19 cellular contexts compared by ENCODE assay signal in genomic region chr4:3239342-3239741, GRCh38. TPM values are rescaled to one million over a fixed set of nuclear protein-coding genes. Genes with fewer than 3 reads are reported as not detected.
DNase-seq lines count a peak whose midpoint lies in the region; ATAC-seq, FAIRE-seq and TF ChIP-seq lines count a peak whose summit lies in the region.
"Had no signal": no experiment of that assay in that cellular context is flagged by ENCODE, and none has a peak within 500 bp of the region (broad histone marks: within the 10 kb centered on the region; RNA-seq: fewer than 3 reads in every experiment).

No MANE protein-coding gene starts in this region.

- CTCF ChIA-PET in HepG2 (lab: Yijun Ruan, JAX; ENCODE audit: low intra/inter-chr PET ratio, low total read pairs) = no interaction called here
- CTCF ChIA-PET in K562 (lab: Yijun Ruan, JAX; ENCODE audit: low intra/inter-chr PET ratio) = no interaction called here
- CTCF ChIA-PET in MCF 10A (lab: Yijun Ruan, JAX) = no interaction called here

- H4K20me1 ChIP-seq in HepG2 (ENCODE audit: insufficient read depth, low read length) (no peaks in the 10 kb centered on the region), K562 (replicated peaks; ENCODE audit: control insufficient read depth, insufficient read depth, low read length) (peaks cover 3% of the 10 kb centered on the region; the same call in 1 of the 2 replicates)

- intact Hi-C loops in HepG2 (cut with micrococcal nuclease; ENCODE audit: unreplicated experiment) (no loop called here), right lobe of liver (cut with DNase I) (no loop called here), K562 (cut with micrococcal nuclease) (no loop called here), sciatic nerve (cut with DNase I) (no loop called here), MCF 10A (cut with micrococcal nuclease) (no loop called here)

- peak overlapping the region; percentile 5 for H3K18ac ChIP-seq in neuronal stem cell (ENCODE audit: low read length)

- FAIRE-seq in HepG2 (lab: Jason Lieb, UNC) = no peak
- FAIRE-seq in K562 (lab: Jason Lieb, UNC) = no peak
- FAIRE-seq in frontal cortex (lab: Jason Lieb, UNC) = no peak
- FAIRE-seq: A204.1, GM12892, GM19239 had no signal

- no peaks in the 10 kb centered on the region for H3K4me1 Mint-ChIP-seq in MCF 10A (ENCODE audit: insufficient read depth, unreplicated experiment)

- POLR2A ChIA-PET in HepG2 (lab: Yijun Ruan, JAX) (no interaction called here), K562 (lab: Yijun Ruan, JAX) (no interaction called here), MCF 10A (lab: Yijun Ruan, JAX) (no interaction called here)

- 100% methylated on average over 4 of the region's 13 CpGs for WGBS in HepG2 (ENCODE audit: low lambda C conversion rate)
- no CpG with 5 or more reads among the region's 13 CpGs for WGBS in right lobe of liver (ENCODE audit: insufficient coverage, low coverage, low lambda C conversion rate, missing lambda C conversion rate)
- 90% methylated on average over 7 of the region's 13 CpGs for WGBS in K562 (ENCODE audit: insufficient coverage, low coverage, missing lambda C conversion rate)
- WGBS in neuronal stem cell (ENCODE audit: extremely low coverage in 2 of 2, insufficient read length in 2 of 2, insufficient replicate concordance in 1 of 2), 2 donors = no CpG with 5 or more reads among the region's 13 CpGs

- DNase-seq in HepG2 (ENCODE audit: low spot score) = no peak
- DNase-seq in right lobe of liver = no peak
- no peak for DNase-seq in K562 (ENCODE audit: extremely low read depth in 1 of 4, low spot score in 3 of 4)
- DNase-seq in neuronal stem cell (ENCODE audit: low spot score) = no peak
- no peak for DNase-seq in frontal cortex (ENCODE audit: low spot score in 2 of 2)
- no peak for DNase-seq in sciatic nerve (ENCODE audit: low spot score)
- DNase-seq in MCF 10A (ENCODE audit: unreplicated experiment) = no peak
- DNase-seq: Calu3, DMS153, DMS79 treated with DMSO at 0.1 percent for 48 hours, EL, GDM1, GOT3, H9 had no signal

- H3K4ac ChIP-seq in neuronal stem cell (ENCODE audit: low read length) = no peak overlapping the region

- no peaks in the 10 kb centered on the region for H3K9me3 ChIP-seq in HepG2 (ENCODE audit: low read length)
- H3K9me3 ChIP-seq in right lobe of liver = no peaks in the 10 kb centered on the region
- H3K9me3 ChIP-seq in K562 (replicated peaks; ENCODE audit: control insufficient read depth, insufficient read depth, low read depth, low read length) = no peaks in the 10 kb centered on the region
- no peaks in the 10 kb centered on the region for H3K9me3 ChIP-seq in neuronal stem cell (replicated peaks in 1 of 2; ENCODE audit: control insufficient read depth in 2 of 2, insufficient read depth in 1 of 2, low read depth in 1 of 2, low read length in 2 of 2)
- H3K9me3 ChIP-seq: BE2C had no signal

- H3K23ac ChIP-seq in neuronal stem cell (ENCODE audit: low read depth, low read length, poor library complexity) = no peak overlapping the region

- H3K27me3 Mint-ChIP-seq in MCF 10A (ENCODE audit: insufficient read depth, unreplicated experiment) = no peaks in the 10 kb centered on the region

- TF ChIP-seq CTCF in HepG2 (CRISPR knock-in tag; IDR thresholded peaks at IDR 0.05) (no peak), right lobe of liver (IDR thresholded peaks at IDR 0.05) (no peak), K562 (IDR thresholded peaks at IDR 0.05 in 2 of 3, conservative IDR thresholded peaks at IDR 0.05 in 1 of 3; ENCODE audit: insufficient read depth in 2 of 3, low read depth in 1 of 3, low read length in 3 of 3) (no peak), MCF 10A (IDR thresholded peaks at IDR 0.05; ENCODE audit: unreplicated experiment) (no peak)

- no TSS peak for BruUV-seq in HepG2 (replicated peaks; lab: Mats Ljungman, UMichigan)
- no TSS peak for BruUV-seq in K562 (replicated peaks; lab: Mats Ljungman, UMichigan)
- BruUV-seq in MCF 10A (replicated peaks; lab: Mats Ljungman, UMichigan) = no TSS peak

- H3K27me3 ChIP-seq in HepG2 (ENCODE audit: control insufficient read depth in 1 of 2, insufficient read depth in 2 of 2, low read length in 2 of 2) = no peaks in the 10 kb centered on the region
- H3K27me3 ChIP-seq in right lobe of liver = no peaks in the 10 kb centered on the region
- H3K27me3 ChIP-seq in K562 (ENCODE audit: control insufficient read depth in 2 of 2, insufficient read depth in 2 of 2, low read length in 2 of 2) = no peaks in the 10 kb centered on the region
- H3K27me3 ChIP-seq in neuronal stem cell (ENCODE audit: control insufficient read depth in 3 of 3, insufficient read depth in 3 of 3, low read depth in 1 of 3, low read length in 3 of 3) = no peaks in the 10 kb centered on the region
- H3K27me3 ChIP-seq: BE2C had no signal

- H3K4me1 ChIP-seq in HepG2 (ENCODE audit: insufficient read depth, low read length) = peaks cover 17% of the 10 kb centered on the region
- H3K4me1 ChIP-seq in right lobe of liver = no peaks in the 10 kb centered on the region
- peaks cover 22 to 41% of the 10 kb centered on the region in 2 experiments; a peak in 4 of 5 replicates for H3K4me1 ChIP-seq in K562 (replicated peaks in 1 of 2; ENCODE audit: control insufficient read depth in 2 of 2, insufficient read depth in 2 of 2, low read length in 2 of 2)
- peaks cover 0 to 9% of the 10 kb centered on the region in 2 donors for H3K4me1 ChIP-seq in neuronal stem cell (ENCODE audit: control insufficient read depth in 2 of 2, insufficient read depth in 1 of 2, low read depth in 1 of 2, low read length in 2 of 2)

- H3K9me3 Mint-ChIP-seq in MCF 10A (ENCODE audit: unreplicated experiment) = no peaks in the 10 kb centered on the region
- H3K9me3 Mint-ChIP-seq: H9 had no signal

- H3K79me2 ChIP-seq in HepG2 (ENCODE audit: insufficient read depth, low read length) (no peaks in the 10 kb centered on the region), K562 (ENCODE audit: control insufficient read depth, insufficient read depth, low read length) (no peaks in the 10 kb centered on the region)

- TF ChIP-seq POLR2A in HepG2 (IDR thresholded peaks at IDR 0.05; ENCODE audit: insufficient read depth in 1 of 2, low read depth in 2 of 2, low read length in 2 of 2) = no peak
- no peak for TF ChIP-seq POLR2A in right lobe of liver (IDR thresholded peaks at IDR 0.05)
- no peak for TF ChIP-seq POLR2A in K562 (conservative IDR thresholded peaks at IDR 0.05)

- no peak overlapping the region for H3K14ac ChIP-seq in neuronal stem cell (ENCODE audit: low read length)

- no peak overlapping the region for H2BK120ac ChIP-seq in neuronal stem cell (ENCODE audit: low read depth, low read length)

- no peak for ATAC-seq in HepG2
- no peak for ATAC-seq in right lobe of liver
- ATAC-seq in K562 = no peak
- no peak for ATAC-seq in sciatic nerve

- peak overlapping the region; percentile 37 for H2AK5ac ChIP-seq in neuronal stem cell (ENCODE audit: low read depth, low read length)

- TF ChIP-seq RAD21 in HepG2 (CRISPR knock-in tag; IDR thresholded peaks at IDR 0.05) = no peak
- TF ChIP-seq RAD21 in K562 (CRISPR knock-in tag; conservative IDR thresholded peaks at IDR 0.05 in 1 of 2, IDR thresholded peaks at IDR 0.05 in 1 of 2) = no peak

- in situ Hi-C loops in HepG2 (cut with HindIII; ENCODE audit: extremely low pct_ligation_motif_present, low pct_unique_long_range_greater_than_20kb) = no loop called here
- in situ Hi-C loops in K562 (cut with MboI) = no loop called here

- H3K36me3 Mint-ChIP-seq in MCF 10A (ENCODE audit: insufficient read depth, unreplicated experiment) = peaks cover 38% of the 10 kb centered on the region

- no peak overlapping the region for H2BK12ac ChIP-seq in neuronal stem cell (ENCODE audit: low read length)

- H3K4me3 ChIP-seq in HepG2 (replicated peaks in 1 of 3; ENCODE audit: insufficient read depth in 1 of 3, low read depth in 2 of 3, low read length in 3 of 3) (no peak overlapping the region), right lobe of liver (no peak overlapping the region), K562 (no peak overlapping the region), neuronal stem cell (ENCODE audit: low read length in 2 of 2) (no peak overlapping the region)

- H3K9ac ChIP-seq in HepG2 (ENCODE audit: insufficient read depth, low read depth, low read length) (no peak overlapping the region), K562 (ENCODE audit: insufficient read depth in 1 of 2, low read depth in 2 of 2, low read length in 2 of 2) (peak overlapping the region in 1 of 2 experiments; percentile 45; a peak in 1 of 4 replicates), neuronal stem cell (ENCODE audit: low read depth, low read length, poor library complexity) (no peak overlapping the region)

- peaks cover 2% of the 10 kb centered on the region for H3K9me1 ChIP-seq in K562 (ENCODE audit: control insufficient read depth, insufficient read depth, low read length)

- peaks cover 21 to 47% of the 10 kb centered on the region in 2 experiments; a peak in 4 of 5 replicates for H3K36me3 ChIP-seq in HepG2 (replicated peaks in 1 of 2; ENCODE audit: control insufficient read depth in 1 of 2, insufficient read depth in 2 of 2, low read length in 2 of 2)
- peaks cover 0 to 55% (median under 1%) of the 10 kb centered on the region in 4 donors for H3K36me3 ChIP-seq in right lobe of liver
- peaks cover 18% of the 10 kb centered on the region; the same call in 2 of the 3 replicates for H3K36me3 ChIP-seq in K562 (ENCODE audit: control insufficient read depth, insufficient read depth, low read length)
- H3K36me3 ChIP-seq in neuronal stem cell (replicated peaks in 1 of 2; ENCODE audit: control insufficient read depth in 2 of 2, insufficient read depth in 2 of 2, low read length in 2 of 2) = peaks cover 54 to 92% of the 10 kb centered on the region in 2 donors

- H4K91ac ChIP-seq in neuronal stem cell (ENCODE audit: low read depth, low read length, poor library complexity) = no peak overlapping the region

- H3K27ac ChIP-seq in HepG2 (ENCODE audit: extremely low read length, insufficient read depth, low read length) (no peak overlapping the region), right lobe of liver (no peak overlapping the region), K562 (ENCODE audit: extremely low read depth, low read depth, low read length) (no peak overlapping the region), neuronal stem cell (replicated peaks; ENCODE audit: low read length) (no peak overlapping the region)

- H3K4me3 Mint-ChIP-seq in MCF 10A (ENCODE audit: unreplicated experiment) = no peak overlapping the region

- H2BK5ac ChIP-seq in neuronal stem cell (ENCODE audit: low read length) = no peak overlapping the region

- H3K79me1 ChIP-seq in neuronal stem cell (ENCODE audit: low read depth, low read length) = peaks cover 7% of the 10 kb centered on the region

- no peak overlapping the region for H3K4me2 ChIP-seq in HepG2 (ENCODE audit: low read depth, low read length)
- no peak overlapping the region for H3K4me2 ChIP-seq in K562 (ENCODE audit: insufficient read depth, low read length)
- H3K4me2 ChIP-seq in neuronal stem cell (ENCODE audit: insufficient read depth, low read length, poor library complexity, severe bottlenecking) = no peak overlapping the region

- no peak overlapping the region for H4K8ac ChIP-seq in neuronal stem cell (ENCODE audit: low read depth, low read length)

- H2AFZ ChIP-seq in HepG2 (ENCODE audit: low read length) (no peak overlapping the region), K562 (ENCODE audit: low read depth, low read length) (no peak overlapping the region), neuronal stem cell (ENCODE audit: low read length) (no peak overlapping the region)

- TF ChIP-seq EP300 in HepG2 (IDR thresholded peaks at IDR 0.05; ENCODE audit: low read depth in 2 of 2, low read length in 2 of 2) = no peak
- no peak for TF ChIP-seq EP300 in HepG2 (CRISPR knock-in tag; IDR thresholded peaks at IDR 0.05; ENCODE audit: borderline replicate concordance)
- TF ChIP-seq EP300 in K562 (IDR thresholded peaks at IDR 0.05; ENCODE audit: low read length) = no peak

- no peak overlapping the region for H2BK15ac ChIP-seq in neuronal stem cell (ENCODE audit: low read length)

- H3K27ac Mint-ChIP-seq in MCF 10A (ENCODE audit: low read depth, unreplicated experiment) = no peak overlapping the region

RNA-seq across cellular contexts. Expression of gene MSANTD1, which starts 9.6 kb away (rescaled TPM):
- total RNA-seq in HepG2 (2016; rRNA removed; fragmentation: Illumina TruSeq; extraction: Trizol) (0.10 and 0.22 TPM in 2 replicates), right lobe of liver (under 1 TPM in 5 of 6 experiments, not detected in 1; 0.46 to 0.84 (median 0.64) TPM), K562 (2014; rRNA removed) (0.12 TPM in 1 of 2 replicates, not detected in the other), K562 (2014; rRNA removed; fragmentation: Illumina TruSeq; extraction: Trizol) (0.04 TPM in 1 of 2 replicates, not detected in the other), K562 (2015; rRNA removed; fragmentation: Illumina TruSeq; extraction: Trizol) (0.07 TPM in 1 of 2 replicates, not detected in the other), K562 (2021) (0.09 TPM in 1 of 2 replicates, not detected in the other), frontal cortex (6.5 TPM), sciatic nerve (1.8 TPM), MCF 10A (2022) (0.37 and 0.66 TPM in 2 replicates)
- total RNA-seq in HepG2 (2016; cell fraction: cytosol; rRNA removed; fragmentation: Illumina TruSeq; extraction: Trizol; ENCODE audit: low read depth) = 0.09 and 0.20 TPM in 2 replicates
- total RNA-seq in HepG2 (2016; cell fraction: insoluble cytoplasmic fraction; rRNA removed; fragmentation: Illumina TruSeq; extraction: Trizol) = 0.19 TPM in 1 of 2 replicates, not detected in the other
- 0.25 TPM in 1 of 2 replicates, not detected in the other for total RNA-seq in HepG2 (2016; cell fraction: membrane; rRNA removed; fragmentation: Illumina TruSeq; extraction: Trizol)
- 0.59 TPM in 1 of 2 replicates, not detected in the other for total RNA-seq in HepG2 (2016; cell fraction: nucleus; rRNA removed; fragmentation: Illumina TruSeq; extraction: Trizol)
- polyA plus RNA-seq in HepG2 (2011; rRNA removed) (0.39 and 0.40 TPM in 2 replicates), K562 (2011; rRNA removed) (not detected in 2 replicates), K562 (2014; fragmentation: Illumina TruSeq; extraction: Trizol) (not detected in 2 replicates), K562 (2014; fragmentation: Nextera tagmentation; extraction: Ambion mirVana) (not detected), K562 (2014; rRNA removed) (not detected in 2 replicates)
- 0.05 and 0.34 TPM in 2 replicates for polyA plus RNA-seq in HepG2 (2011; cell fraction: cytosol; rRNA removed)
- 2.2 and 3.5 TPM in 2 replicates for polyA plus RNA-seq in HepG2 (2011; cell fraction: nucleus; rRNA removed)
- polyA plus RNA-seq in HepG2 (2012) = 0.40 and 0.65 TPM in 2 replicates
- polyA plus RNA-seq in HepG2 (2016; cell fraction: cytosol; fragmentation: Illumina TruSeq; extraction: Trizol; ENCODE audit: low read depth) = 0.10 and 0.12 TPM in 2 replicates
- polyA plus RNA-seq in HepG2 (2016; cell fraction: insoluble cytoplasmic fraction; fragmentation: Illumina TruSeq; extraction: Trizol; ENCODE audit: low read depth) = 0.16 TPM in 1 of 2 replicates, not detected in the other
- 0.07 and 0.08 TPM in 2 replicates for polyA plus RNA-seq in HepG2 (2016; cell fraction: membrane; fragmentation: Illumina TruSeq; extraction: Trizol; ENCODE audit: low read depth)
- polyA plus RNA-seq in HepG2 (2016; cell fraction: nucleus; fragmentation: Illumina TruSeq; extraction: Trizol; ENCODE audit: insufficient read depth, low read depth) = 0.36 and 0.65 TPM in 2 replicates
- polyA minus RNA-seq in HepG2 (2011; rRNA and poly(A)+ RNA removed; ENCODE audit: low replicate concordance) = 0.14 and 1.0 TPM in 2 replicates
- polyA minus RNA-seq in HepG2 (2011; cell fraction: cytosol; rRNA and poly(A)+ RNA removed) = not detected in 2 replicates
- polyA minus RNA-seq in HepG2 (2011; cell fraction: nucleus; rRNA and poly(A)+ RNA removed) = 1.9 and 2.0 TPM in 2 replicates
- 0.37 and 1.5 TPM in 2 replicates for total RNA-seq in K562 (2011; cell fraction: chromatin; rRNA removed; ENCODE audit: low replicate concordance)
- 0.53 and 1.0 TPM in 2 replicates for total RNA-seq in K562 (2011; cell fraction: nucleolus; rRNA removed)
- total RNA-seq in K562 (2011; cell fraction: nucleoplasm; rRNA removed) = 0.23 and 0.51 TPM in 2 replicates
- polyA plus RNA-seq in K562 (2011; cell fraction: cytosol; rRNA removed) = 0.01 and 0.09 TPM in 2 replicates
- polyA plus RNA-seq in K562 (2011; cell fraction: nucleus; rRNA removed) = 0.27 and 0.28 TPM in 2 replicates
- polyA plus RNA-seq in K562 (2012) = 0.05 and 0.29 TPM in 2 replicates
- not detected in 2 replicates for polyA minus RNA-seq in K562 (2011; rRNA and poly(A)+ RNA removed)
- polyA minus RNA-seq in K562 (2011; cell fraction: cytosol; rRNA and poly(A)+ RNA removed) = not detected in 2 replicates
- 0.27 and 0.56 TPM in 2 replicates for polyA minus RNA-seq in K562 (2011; cell fraction: nucleus; rRNA and poly(A)+ RNA removed)
- 0.13 TPM for polyA plus RNA-seq in neuronal stem cell (2013, experiment 1 of 2)
- 0.12 TPM for polyA plus RNA-seq in neuronal stem cell (2013, experiment 2 of 2)
- total RNA-seq: HT1080 had no signal

RNA-seq across cellular contexts. Expression of gene RGS12, which starts 53.5 kb away (rescaled TPM):
- total RNA-seq in HepG2 (2016; rRNA removed; fragmentation: Illumina TruSeq; extraction: Trizol) (18.2 and 21.0 TPM in 2 replicates), right lobe of liver (10 to 100 TPM; 15.0 to 29.6 (median 22.1) TPM), K562 (2014; rRNA removed) (3.6 and 4.7 TPM in 2 replicates), K562 (2014; rRNA removed; fragmentation: Illumina TruSeq; extraction: Trizol) (5.7 and 6.4 TPM in 2 replicates), K562 (2015; rRNA removed; fragmentation: Illumina TruSeq; extraction: Trizol) (6.3 and 6.4 TPM in 2 replicates), K562 (2021) (6.8 and 8.8 TPM in 2 replicates), frontal cortex (72.2 TPM), sciatic nerve (40.7 TPM), MCF 10A (2022) (28.3 and 36.0 TPM in 2 replicates)
- total RNA-seq in HepG2 (2016; cell fraction: cytosol; rRNA removed; fragmentation: Illumina TruSeq; extraction: Trizol; ENCODE audit: low read depth) = 9.3 and 11.0 TPM in 2 replicates
- 16.0 and 24.7 TPM in 2 replicates for total RNA-seq in HepG2 (2016; cell fraction: insoluble cytoplasmic fraction; rRNA removed; fragmentation: Illumina TruSeq; extraction: Trizol)
- total RNA-seq in HepG2 (2016; cell fraction: membrane; rRNA removed; fragmentation: Illumina TruSeq; extraction: Trizol) = 16.1 and 18.9 TPM in 2 replicates
- 21.7 and 25.1 TPM in 2 replicates for total RNA-seq in HepG2 (2016; cell fraction: nucleus; rRNA removed; fragmentation: Illumina TruSeq; extraction: Trizol)
- polyA plus RNA-seq in HepG2 (2011; rRNA removed) (27.7 and 35.5 TPM in 2 replicates), K562 (2011; rRNA removed) (4.3 and 5.8 TPM in 2 replicates), K562 (2014; fragmentation: Illumina TruSeq; extraction: Trizol) (5.5 and 6.4 TPM in 2 replicates), K562 (2014; fragmentation: Nextera tagmentation; extraction: Ambion mirVana) (under 1 TPM; 0.30 to 0.42 TPM), K562 (2014; rRNA removed) (4.2 and 5.1 TPM in 2 replicates)
- polyA plus RNA-seq in HepG2 (2011; cell fraction: cytosol; rRNA removed) = 11.1 and 23.9 TPM in 2 replicates
- polyA plus RNA-seq in HepG2 (2011; cell fraction: nucleus; rRNA removed) = 115 and 118 TPM in 2 replicates
- polyA plus RNA-seq in HepG2 (2012) = 37.4 and 43.4 TPM in 2 replicates
- polyA plus RNA-seq in HepG2 (2016; cell fraction: cytosol; fragmentation: Illumina TruSeq; extraction: Trizol; ENCODE audit: low read depth) = 2.0 and 3.4 TPM in 2 replicates
- polyA plus RNA-seq in HepG2 (2016; cell fraction: insoluble cytoplasmic fraction; fragmentation: Illumina TruSeq; extraction: Trizol; ENCODE audit: low read depth) = 17.8 and 20.5 TPM in 2 replicates
- polyA plus RNA-seq in HepG2 (2016; cell fraction: membrane; fragmentation: Illumina TruSeq; extraction: Trizol; ENCODE audit: low read depth) = 5.5 and 5.6 TPM in 2 replicates
- polyA plus RNA-seq in HepG2 (2016; cell fraction: nucleus; fragmentation: Illumina TruSeq; extraction: Trizol; ENCODE audit: insufficient read depth, low read depth) = 51.0 and 56.7 TPM in 2 replicates
- polyA minus RNA-seq in HepG2 (2011; rRNA and poly(A)+ RNA removed; ENCODE audit: low replicate concordance) = 4.5 and 52.2 TPM in 2 replicates
- polyA minus RNA-seq in HepG2 (2011; cell fraction: cytosol; rRNA and poly(A)+ RNA removed) = 14.2 and 24.5 TPM in 2 replicates
- 45.0 and 59.1 TPM in 2 replicates for polyA minus RNA-seq in HepG2 (2011; cell fraction: nucleus; rRNA and poly(A)+ RNA removed)
- total RNA-seq in K562 (2011; cell fraction: chromatin; rRNA removed; ENCODE audit: low replicate concordance) = 25.8 and 36.7 TPM in 2 replicates
- 16.2 and 16.6 TPM in 2 replicates for total RNA-seq in K562 (2011; cell fraction: nucleolus; rRNA removed)
- 13.2 and 16.0 TPM in 2 replicates for total RNA-seq in K562 (2011; cell fraction: nucleoplasm; rRNA removed)
- polyA plus RNA-seq in K562 (2011; cell fraction: cytosol; rRNA removed) = 2.0 and 3.4 TPM in 2 replicates
- polyA plus RNA-seq in K562 (2011; cell fraction: nucleus; rRNA removed) = 14.7 and 18.5 TPM in 2 replicates
- polyA plus RNA-seq in K562 (2012) = 8.1 and 12.4 TPM in 2 replicates
- 4.5 and 5.3 TPM in 2 replicates for polyA minus RNA-seq in K562 (2011; rRNA and poly(A)+ RNA removed)
- polyA minus RNA-seq in K562 (2011; cell fraction: cytosol; rRNA and poly(A)+ RNA removed) = 6.0 and 15.5 TPM in 2 replicates
- 16.2 and 16.4 TPM in 2 replicates for polyA minus RNA-seq in K562 (2011; cell fraction: nucleus; rRNA and poly(A)+ RNA removed)
- 26.5 TPM for polyA plus RNA-seq in neuronal stem cell (2013, experiment 1 of 2)
- 27.6 TPM for polyA plus RNA-seq in neuronal stem cell (2013, experiment 2 of 2)

Comparison
In these comparisons a context has a peak if more than half of its experiments do, and no peak if none do; other contexts are left out.
1. Of the 241 proteins assayed by ChIP-seq in both HepG2 and K562: peak only in HepG2: RBM22; only in K562: RBFOX2; in both: none; in neither: 239.